In genomic region chr11:69746780-69747742, GRCh38 we compare ENCODE assay signal across 17 cellular contexts. TPM values are rescaled to one million over a fixed set of nuclear protein-coding genes. Genes with fewer than 3 reads are reported as not detected.
A peak's percentile ranks its signal among the peaks of the same experiment; 100 is the strongest.
DNase-seq lines count a peak whose midpoint lies in the region; ATAC-seq and TF ChIP-seq lines count a peak whose summit lies in the region.
"Had no signal": no experiment of that assay in that cellular context is flagged by ENCODE, and none has a peak within 500 bp of the region (broad histone marks: within the 10 kb centered on the region; RNA-seq: fewer than 3 reads in every experiment).

No MANE protein-coding gene starts in this region.

- no peak overlapping the region for H3K4me2 ChIP-seq in trophoblast cell (ENCODE audit: low read length)
- H3K4me2 ChIP-seq: A549 had no signal

- no peak overlapping the region for H3K4me3 Mint-ChIP-seq in chondrocyte (ENCODE audit: unreplicated experiment)
- H3K4me3 Mint-ChIP-seq: CD14-positive monocyte had no signal

- no peak for ATAC-seq in gastroesophageal sphincter
- ATAC-seq: PC-3 had no signal

- no peak overlapping the region for H3K27ac Mint-ChIP-seq in chondrocyte (ENCODE audit: unreplicated experiment)
- H3K27ac Mint-ChIP-seq: CD14-positive monocyte had no signal

- H3K9me3 Mint-ChIP-seq in chondrocyte (ENCODE audit: low read depth) = no peaks in the 10 kb centered on the region

- no CpG with 5 or more reads among the region's 29 CpGs for WGBS in trophoblast cell (ENCODE audit: extremely low coverage, insufficient coverage, insufficient read length)
- 67 to 89% methylated on average over 6 to 7 of the region's 29 CpGs for WGBS in gastroesophageal sphincter (ENCODE audit: low coverage in 1 of 2), 2 donors
- WGBS in ovary, 3 donors = 37 to 45% (median 41%) methylated on average over 29 of the region's 29 CpGs

- H4K12ac ChIP-seq in trophoblast cell (ENCODE audit: low read depth, low read length) = no peak overlapping the region

- H2BK12ac ChIP-seq in trophoblast cell (ENCODE audit: low read length) = peak overlapping the region; percentile 54

- no peak overlapping the region for H2AK5ac ChIP-seq in trophoblast cell (ENCODE audit: low read length)

- no peak overlapping the region for H3K18ac ChIP-seq in trophoblast cell (ENCODE audit: low read length)

- H3K36me3 ChIP-seq in trophoblast cell (ENCODE audit: control insufficient read depth in 1 of 2, insufficient read depth in 2 of 2, low read length in 2 of 2) (no peaks in the 10 kb centered on the region), gastroesophageal sphincter (no peaks in the 10 kb centered on the region), ovary (no peaks in the 10 kb centered on the region)

- peak overlapping the region; percentile 36 for H4K91ac ChIP-seq in trophoblast cell (ENCODE audit: low read depth, low read length)

- H3K4me3 ChIP-seq in trophoblast cell (ENCODE audit: low read depth, low read length) (no peak overlapping the region), gastroesophageal sphincter (no peak overlapping the region), ovary (no peak overlapping the region)
- H3K4me3 ChIP-seq: A549 had no signal

- H3K27ac ChIP-seq in trophoblast cell (ENCODE audit: low read depth, low read length) (no peak overlapping the region), gastroesophageal sphincter (no peak overlapping the region), ovary (no peak overlapping the region)
- H3K27ac ChIP-seq: A549 had no signal

- H2AFZ ChIP-seq in trophoblast cell (ENCODE audit: insufficient read depth, low read length, poor library complexity) = no peak overlapping the region

- peak overlapping the region; percentile 27 for H3K14ac ChIP-seq in trophoblast cell (ENCODE audit: low read length)

- intact Hi-C loops in ovary (cut with DNase I) = no loop called here

- no peaks in the 10 kb centered on the region for H3K36me3 Mint-ChIP-seq in chondrocyte (ENCODE audit: low read depth)
- H3K36me3 Mint-ChIP-seq: CD14-positive monocyte had no signal

- peaks cover 2% of the 10 kb centered on the region for H3K27me3 Mint-ChIP-seq in chondrocyte (ENCODE audit: low read depth)

- H3K4ac ChIP-seq in trophoblast cell (ENCODE audit: low read depth, low read length) = no peak overlapping the region

- no peaks in the 10 kb centered on the region for H3K79me2 ChIP-seq in trophoblast cell (ENCODE audit: control insufficient read depth, insufficient read depth, low read length, poor library complexity)

- TF ChIP-seq EP300 in gastroesophageal sphincter (IDR thresholded peaks at IDR 0.05) = no peak
- no peak for TF ChIP-seq EP300 in ovary (IDR thresholded peaks at IDR 0.05)

- TF ChIP-seq POLR2A in gastroesophageal sphincter (IDR thresholded peaks at IDR 0.05) (no peak), ovary (IDR thresholded peaks at IDR 0.05) (no peak)

- TF ChIP-seq CTCF in chondrocyte (IDR thresholded peaks at IDR 0.05) (no peak), gastroesophageal sphincter (IDR thresholded peaks at IDR 0.05) (no peak), ovary (IDR thresholded peaks at IDR 0.05) (no peak)

- H3K79me1 ChIP-seq in trophoblast cell (ENCODE audit: low read length) = peaks cover 19% of the 10 kb centered on the region

- H3K9me3 ChIP-seq in trophoblast cell (ENCODE audit: insufficient read depth, low read depth, low read length) (peaks cover 2% of the 10 kb centered on the region), gastroesophageal sphincter (no peaks in the 10 kb centered on the region), ovary (no peaks in the 10 kb centered on the region)
- H3K9me3 ChIP-seq: A549 had no signal

- no peak overlapping the region for H2BK5ac ChIP-seq in trophoblast cell (ENCODE audit: low read depth, low read length, poor library complexity)

- H3K4me1 ChIP-seq in trophoblast cell (ENCODE audit: control insufficient read depth in 1 of 2, insufficient read depth in 2 of 2, low read length in 2 of 2) (peaks cover 19 to 33% of the 10 kb centered on the region in 2 experiments), gastroesophageal sphincter (no peaks in the 10 kb centered on the region), ovary (ENCODE audit: insufficient read depth) (no peaks in the 10 kb centered on the region)

- H3K23ac ChIP-seq in trophoblast cell (ENCODE audit: low read length) = no peak overlapping the region

- DNase-seq in ELF-1 (ENCODE audit: low read depth, low spot score) (peak; percentile 77), chondrocyte (ENCODE audit: low spot score) (peak; percentile 72), left kidney (ENCODE audit: low read depth, low spot score) (peak; percentile 44), trophoblast cell (no peak), Kasumi-1 (lab: John Stamatoyannopoulos, UW) (no peak), ovary (no peak)
- DNase-seq in stimulated activated CD8-positive, alpha-beta memory T cell treated with anti-CD3 and anti-CD28 coated beads, Interleukin-4, amount 100 ng/mL, for 48 hours = no peak
- DNase-seq: DMS53, KBM-7, NCI-H1105, NCI-H1694 treated with DMSO at 0.1 percent for 48 hours, NCI-H69, PC-3 had no signal

- H2BK120ac ChIP-seq in trophoblast cell (ENCODE audit: insufficient read depth, low read length, poor library complexity) = peak overlapping the region; percentile 62

- H3K4me1 Mint-ChIP-seq in chondrocyte (ENCODE audit: low read depth) = peaks cover 19% of the 10 kb centered on the region
- H3K4me1 Mint-ChIP-seq: CD14-positive monocyte had no signal

- H4K8ac ChIP-seq in trophoblast cell (ENCODE audit: low read depth, low read length) = no peak overlapping the region

- H3K9ac ChIP-seq in trophoblast cell (ENCODE audit: low read length) = no peak overlapping the region

- H3K27me3 ChIP-seq in trophoblast cell (ENCODE audit: insufficient read depth, low read length) (no peaks in the 10 kb centered on the region), gastroesophageal sphincter (peaks cover 47% of the 10 kb centered on the region), ovary (no peaks in the 10 kb centered on the region)

RNA-seq across cellular contexts. Expression of gene FGF4, which starts 28.1 kb away (rescaled TPM):
- total RNA-seq in chondrocyte (not detected in 3 replicates), gastroesophageal sphincter (not detected), ovary (not detected)
- polyA plus RNA-seq in trophoblast cell (2013) = 0.03 TPM in 1 of 2 replicates, not detected in the other
- polyA plus RNA-seq in ovary = not detected
- total RNA-seq: MCF 10A, PC-3 had no signal
- polyA plus RNA-seq: A549, CD14-positive monocyte had no signal

RNA-seq across cellular contexts. Expression of gene FGF19, which starts 43.2 kb away (rescaled TPM):
- not detected in 3 replicates for total RNA-seq in chondrocyte
- polyA plus RNA-seq in trophoblast cell (2013) = 0.03 and 0.05 TPM in 2 replicates
- total RNA-seq in gastroesophageal sphincter = not detected
- under 1 TPM in 1 of 7 donors, not detected in 6; 0.31 TPM for total RNA-seq in ovary
- not detected for polyA plus RNA-seq in ovary
- total RNA-seq: MCF 10A, PC-3 had no signal
- polyA plus RNA-seq: CD14-positive monocyte had no signal

Comparison
In these comparisons a context has a peak if more than half of its experiments do, and no peak if none do; other contexts are left out.
1. DNase-seq: peak in ELF-1 (single experiment), chondrocyte (single experiment) and left kidney (single experiment); none in trophoblast cell (0 of 2), Kasumi-1 (0 of 2), stimulated activated CD8-positive, alpha-beta memory T cell treated with anti-CD3 and anti-CD28 coated beads, Interleukin-4, amount 100 ng/mL, for 48 hours (single experiment) and ovary (0 of 5).